Comparison of ENCODE assay signal across 12 cellular contexts in the genomic region with DNA sequence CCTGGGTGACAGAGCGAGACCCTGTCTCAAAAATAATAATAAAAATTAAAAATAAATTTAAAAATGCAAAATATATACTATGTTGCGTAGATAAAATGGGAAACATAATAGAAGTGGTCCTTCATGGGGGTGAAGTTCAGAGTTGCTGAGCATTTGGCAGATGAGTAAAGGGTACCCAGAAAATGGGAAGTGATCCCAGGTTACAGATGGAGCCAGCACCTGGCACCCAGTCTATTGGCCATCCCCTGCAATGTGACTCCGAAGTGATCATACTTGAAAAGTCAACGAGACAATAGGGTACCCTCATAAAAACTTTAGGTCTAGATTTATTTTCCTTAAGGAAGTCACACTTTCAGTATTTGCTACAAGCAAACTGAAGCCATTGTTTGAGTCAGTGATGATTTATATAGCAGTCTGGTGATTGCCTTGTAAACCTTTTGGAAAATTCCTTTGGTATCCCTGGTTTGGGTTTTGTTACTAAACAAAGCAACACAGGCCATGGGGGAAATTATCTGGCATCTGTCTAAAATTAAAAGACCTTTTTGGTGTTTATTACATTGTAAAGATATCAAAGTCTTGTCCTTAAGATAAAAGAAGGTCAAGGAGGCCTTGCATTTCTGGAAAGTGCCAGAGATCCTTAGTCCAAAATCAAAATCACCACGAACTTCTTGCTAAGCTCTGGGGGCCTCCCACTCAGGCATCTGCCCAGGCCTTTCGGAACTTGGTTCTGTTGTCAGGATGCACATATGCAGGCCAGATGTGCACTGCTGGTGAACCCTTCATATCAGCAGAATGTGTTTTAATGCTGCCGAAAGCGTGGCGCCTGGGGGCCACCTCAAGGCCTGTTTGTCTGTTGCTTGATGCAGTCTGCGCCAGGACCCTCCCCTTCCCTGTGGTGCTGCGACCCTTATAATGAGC. TPM values are rescaled to one million over a fixed set of nuclear protein-coding genes. Genes with fewer than 3 reads are reported as not detected.
DNase-seq lines count a peak whose midpoint lies in the region; ATAC-seq and TF ChIP-seq lines count a peak whose summit lies in the region.
"Had no signal": no experiment of that assay in that cellular context is flagged by ENCODE, and none has a peak within 500 bp of the region (broad histone marks: within the 10 kb centered on the region; RNA-seq: fewer than 3 reads in every experiment).

No MANE protein-coding gene starts in this region.

- no peak overlapping the region for H4K91ac ChIP-seq in mesenchymal stem cell (ENCODE audit: low read length)

- no peak overlapping the region for H3K23ac ChIP-seq in mesenchymal stem cell (ENCODE audit: low read length in 2 of 2)

- no peak overlapping the region for H3K4me2 ChIP-seq in mesenchymal stem cell (ENCODE audit: low read length, poor library complexity, severe bottlenecking)

- TF ChIP-seq CTCF in coronary artery (IDR thresholded peaks at IDR 0.05): no peak

- H3K4me3 ChIP-seq in coronary artery (no peak overlapping the region), mesenchymal stem cell (ENCODE audit: insufficient read depth in 1 of 2, low read depth in 1 of 2, low read length in 2 of 2) (peak overlapping the region in 1 of 2 experiments; percentile 56)

- H3K9ac ChIP-seq in mesenchymal stem cell (ENCODE audit: low read length): peak overlapping the region; percentile 76

- no peak overlapping the region for H2BK5ac ChIP-seq in mesenchymal stem cell (ENCODE audit: low read depth, low read length, poor library complexity, severe bottlenecking)

- no peaks in the 10 kb centered on the region for H3K27me3 Mint-ChIP-seq in activated naive CD4-positive, alpha-beta T cell treated with anti-CD3 and anti-CD28 coated beads, Interleukin-2, amount 10 ng/mL, durations not matched to agents 7 days and 5 days
- H3K27me3 Mint-ChIP-seq in effector memory CD8-positive, alpha-beta T cell: no peaks in the 10 kb centered on the region
- H3K27me3 Mint-ChIP-seq: naive B cell had no signal

- no peak overlapping the region for H3K4ac ChIP-seq in mesenchymal stem cell (ENCODE audit: low read depth in 1 of 2, low read length in 2 of 2)

- no peak overlapping the region for H3K18ac ChIP-seq in mesenchymal stem cell (ENCODE audit: low read depth in 1 of 2, low read length in 2 of 2)

- H3K36me3 ChIP-seq in mesenchymal stem cell (ENCODE audit: control insufficient read depth in 1 of 2, insufficient read depth in 2 of 2, low read depth in 1 of 2, low read length in 2 of 2): peaks cover 40 to 44% of the 10 kb centered on the region in 2 experiments

- no peaks in the 10 kb centered on the region for H3K9me3 Mint-ChIP-seq in activated naive CD4-positive, alpha-beta T cell treated with anti-CD3 and anti-CD28 coated beads, Interleukin-2, amount 10 ng/mL, durations not matched to agents 7 days and 5 days
- no peaks in the 10 kb centered on the region for H3K9me3 Mint-ChIP-seq in effector memory CD8-positive, alpha-beta T cell
- H3K9me3 Mint-ChIP-seq: immature natural killer cell, naive B cell had no signal

- H4K8ac ChIP-seq in mesenchymal stem cell (ENCODE audit: low read length): peak overlapping the region; percentile 24

- H2AK5ac ChIP-seq in mesenchymal stem cell (ENCODE audit: low read length, severe bottlenecking): no peak overlapping the region

- H3K4me1 ChIP-seq in mesenchymal stem cell (ENCODE audit: control insufficient read depth, insufficient read depth, low read depth, low read length): peaks cover 15% of the 10 kb centered on the region

- H3K9me3 ChIP-seq in mesenchymal stem cell (ENCODE audit: control insufficient read depth, low read length): no peaks in the 10 kb centered on the region

- H3K27me3 ChIP-seq in mesenchymal stem cell (ENCODE audit: control insufficient read depth in 1 of 2, insufficient read depth in 1 of 2, low read length in 2 of 2): no peaks in the 10 kb centered on the region

- H3K27ac ChIP-seq in coronary artery: no peak overlapping the region
- no peak overlapping the region for H3K27ac ChIP-seq in mesenchymal stem cell (ENCODE audit: low read length, poor library complexity, severe bottlenecking)

- CTCF ChIA-PET in activated naive CD4-positive, alpha-beta T cell treated with anti-CD3 and anti-CD28 coated beads, Interleukin-2, amount 10 ng/mL, durations not matched to agents 7 days and 5 days (lab: Charles Lee): interaction anchor here (1.7 kb wide), 1 partner anchor 19 kb away, joined by 5 read pairs; a partner anchor contains a TSS

- no peak overlapping the region for H3K4me3 Mint-ChIP-seq in activated naive CD4-positive, alpha-beta T cell treated with anti-CD3 and anti-CD28 coated beads, Interleukin-2, amount 10 ng/mL, durations not matched to agents 7 days and 5 days
- no peak overlapping the region for H3K4me3 Mint-ChIP-seq in effector memory CD8-positive, alpha-beta T cell
- H3K4me3 Mint-ChIP-seq: immature natural killer cell had no signal

- no peak overlapping the region for H3K27ac Mint-ChIP-seq in activated naive CD4-positive, alpha-beta T cell treated with anti-CD3 and anti-CD28 coated beads, Interleukin-2, amount 10 ng/mL, durations not matched to agents 7 days and 5 days
- no peak overlapping the region for H3K27ac Mint-ChIP-seq in effector memory CD8-positive, alpha-beta T cell
- H3K27ac Mint-ChIP-seq: immature natural killer cell had no signal

- no peak overlapping the region for H2AFZ ChIP-seq in mesenchymal stem cell (ENCODE audit: low read depth, low read length)

- ATAC-seq in Right ventricle myocardium inferior (peak; percentile 46), HG02678 (IDR thresholded peaks at IDR 0.05; ENCODE audit: unreplicated experiment) (no peak)
- ATAC-seq in effector memory CD8-positive, alpha-beta T cell (replicated peaks): no peak

- peaks cover 41% of the 10 kb centered on the region for H3K4me1 Mint-ChIP-seq in activated naive CD4-positive, alpha-beta T cell treated with anti-CD3 and anti-CD28 coated beads, Interleukin-2, amount 10 ng/mL, durations not matched to agents 7 days and 5 days
- peaks cover 12 to 27% of the 10 kb centered on the region in 2 donors for H3K4me1 Mint-ChIP-seq in effector memory CD8-positive, alpha-beta T cell (ENCODE audit: low read depth in 2 of 2)

- H3K14ac ChIP-seq in mesenchymal stem cell (ENCODE audit: low read length in 2 of 2): no peak overlapping the region

- no peak overlapping the region for H2BK120ac ChIP-seq in mesenchymal stem cell (ENCODE audit: low read depth, low read length)

- no peak overlapping the region for H2BK15ac ChIP-seq in mesenchymal stem cell (ENCODE audit: low read depth, poor library complexity, severe bottlenecking)

- DNase-seq in Right ventricle myocardium inferior (ENCODE audit: missing footprints) (no peak), cardiac septum (ENCODE audit: low spot score) (no peak), coronary artery (ENCODE audit: low spot score) (peak; percentile 60), mesenchymal stem cell (no peak)
- DNase-seq in activated naive CD4-positive, alpha-beta T cell treated with anti-CD3 and anti-CD28 coated beads, Interleukin-2, amount 10 ng/mL, durations not matched to agents 7 days and 5 days: no peak
- no peak for DNase-seq in activated T-cell treated with anti-CD3 and anti-CD28 coated beads, Interleukin-2, amount 50 U/mL, for 48 hours
- DNase-seq in effector memory CD8-positive, alpha-beta T cell: no peak
- DNase-seq: amniotic stem cell; effector memory CD4-positive, alpha-beta T cell; immature natural killer cell; naive B cell had no signal

- H3K36me3 Mint-ChIP-seq in activated naive CD4-positive, alpha-beta T cell treated with anti-CD3 and anti-CD28 coated beads, Interleukin-2, amount 10 ng/mL, durations not matched to agents 7 days and 5 days: peaks cover 24% of the 10 kb centered on the region
- H3K36me3 Mint-ChIP-seq in effector memory CD8-positive, alpha-beta T cell (ENCODE audit: insufficient read depth): peaks cover 27% of the 10 kb centered on the region

- WGBS in mesenchymal stem cell: 69% methylated on average over 10 of the region's 11 CpGs

- H2BK12ac ChIP-seq in mesenchymal stem cell (ENCODE audit: low read length in 2 of 2): no peak overlapping the region

- intact Hi-C loops in Right ventricle myocardium inferior (cut with DNase I): no loop called here
- intact Hi-C loops in cardiac septum (cut with DNase I): no loop called here

- H3K79me1 ChIP-seq in mesenchymal stem cell (replicated peaks; ENCODE audit: low read length, poor library complexity, severe bottlenecking): peaks cover 13% of the 10 kb centered on the region

RNA-seq across cellular contexts. Expression of a gene that starts 4.3 kb away (rescaled TPM):
- total RNA-seq in Right ventricle myocardium inferior (52.5 TPM), cardiac septum (50.4 TPM)
- 68.2 TPM for polyA plus RNA-seq in mesenchymal stem cell (2013, experiment 1 of 2)
- polyA plus RNA-seq in mesenchymal stem cell (2013, experiment 2 of 2): 67.4 TPM

RNA-seq across cellular contexts. Expression of a gene that starts 18.4 kb away (rescaled TPM):
- total RNA-seq in Right ventricle myocardium inferior: 28.0 TPM
- total RNA-seq in cardiac septum: 6.2 TPM
- 24.7 TPM for polyA plus RNA-seq in mesenchymal stem cell (2013, experiment 1 of 2)
- 25.1 TPM for polyA plus RNA-seq in mesenchymal stem cell (2013, experiment 2 of 2)

RNA-seq across cellular contexts. Expression of a gene that starts 23.3 kb away (rescaled TPM):
- total RNA-seq in Right ventricle myocardium inferior (1,642 TPM), cardiac septum (1,008 TPM)
- 425 TPM for polyA plus RNA-seq in mesenchymal stem cell (2013, experiment 1 of 2)
- polyA plus RNA-seq in mesenchymal stem cell (2013, experiment 2 of 2): 448 TPM

RNA-seq across cellular contexts. Expression of a gene that starts 28.3 kb away (rescaled TPM):
- total RNA-seq in Right ventricle myocardium inferior: not detected
- total RNA-seq in cardiac septum: not detected
- 0.15 TPM for polyA plus RNA-seq in mesenchymal stem cell (2013, experiment 1 of 2)
- polyA plus RNA-seq in mesenchymal stem cell (2013, experiment 2 of 2): 0.26 TPM

RNA-seq across cellular contexts. Expression of a gene that starts 36.9 kb away (rescaled TPM):
- 0.43 TPM for total RNA-seq in Right ventricle myocardium inferior
- total RNA-seq in cardiac septum: 2.1 TPM
- 0.68 TPM for polyA plus RNA-seq in mesenchymal stem cell (2013, experiment 1 of 2)
- 0.52 TPM for polyA plus RNA-seq in mesenchymal stem cell (2013, experiment 2 of 2)
